ENCODE assay signal across 17 cellular contexts in genomic region chr22:47206819-47207218, GRCh38.
DNase-seq lines count a peak whose midpoint lies in the region; ATAC-seq, FAIRE-seq and TF ChIP-seq lines count a peak whose summit lies in the region.
"Had no signal": no experiment of that assay in that cellular context is flagged by ENCODE, and none has a peak within 500 bp of the region (broad histone marks: within the 10 kb centered on the region; RNA-seq: fewer than 3 reads in every experiment).

No MANE protein-coding gene starts in this region.

- DNase-seq in right atrium auricular region (ENCODE audit: low spot score) (peak; percentile 40), Right ventricle myocardium superior (no peak), esophagus muscularis mucosa (ENCODE audit: extremely low spot score) (peak; percentile 39), sigmoid colon (peak; percentile 52), NCI-H2081 (lab: John Stamatoyannopoulos, UW) (no peak), colonic mucosa (no peak), HTR-8/SVneo (ENCODE audit: insufficient read length, low spot score) (no peak)
- DNase-seq: CD4-positive, alpha-beta memory T cell; NCI-H1105; NCI-H2081 treated with DMSO at 0.1 percent for 48 hours; NCI-H446 treated with DMSO at 0.1 percent for 48 hours; SHP77 treated with DMSO at 0.1 percent for 48 hours had no signal

- ATAC-seq in Right ventricle myocardium superior (ENCODE audit: poor library complexity), result no peak
- ATAC-seq: K562 had no signal

- no peak for TF ChIP-seq CTCF in right atrium auricular region (IDR thresholded peaks at IDR 0.05)
- no peak for TF ChIP-seq CTCF in esophagus muscularis mucosa (IDR thresholded peaks at IDR 0.05)
- TF ChIP-seq CTCF in sigmoid colon (IDR thresholded peaks at IDR 0.05), result no peak
- TF ChIP-seq CTCF in colonic mucosa (IDR thresholded peaks at IDR 0.05), result no peak

- H3K9me3 ChIP-seq in right atrium auricular region, result no peaks in the 10 kb centered on the region
- no peaks in the 10 kb centered on the region for H3K9me3 ChIP-seq in esophagus muscularis mucosa
- no peaks in the 10 kb centered on the region for H3K9me3 ChIP-seq in sigmoid colon
- no peaks in the 10 kb centered on the region for H3K9me3 ChIP-seq in colonic mucosa
- H3K9me3 ChIP-seq: BLaER1 had no signal

- H3K27me3 ChIP-seq in right atrium auricular region (no peaks in the 10 kb centered on the region), esophagus muscularis mucosa (peaks cover 0 to 64% (median 0%) of the 10 kb centered on the region in 4 donors), sigmoid colon (peaks cover 0 to 24% (median 0%) of the 10 kb centered on the region in 3 donors), colonic mucosa (no peaks in the 10 kb centered on the region)
- H3K27me3 ChIP-seq: BLaER1 had no signal

- H3K27ac ChIP-seq in right atrium auricular region (no peak overlapping the region), esophagus muscularis mucosa (replicated peaks in 1 of 4) (no peak overlapping the region), sigmoid colon (no peak overlapping the region), colonic mucosa (no peak overlapping the region)
- H3K27ac ChIP-seq: BLaER1 had no signal

- 82% methylated on average over 4 of the region's 5 CpGs for WGBS in esophagus muscularis mucosa
- 42 to 88% methylated on average over 5 of the region's 5 CpGs for WGBS in sigmoid colon, 2 donors

- H3K36me3 ChIP-seq in right atrium auricular region (no peaks in the 10 kb centered on the region), esophagus muscularis mucosa (no peaks in the 10 kb centered on the region), sigmoid colon (no peaks in the 10 kb centered on the region), colonic mucosa (no peaks in the 10 kb centered on the region)
- H3K36me3 ChIP-seq: BLaER1 had no signal

- intact Hi-C loops in Right ventricle myocardium superior (cut with DNase I) (no loop called here), esophagus muscularis mucosa (cut with DNase I) (no loop called here), sigmoid colon (cut with DNase I) (no loop called here), colonic mucosa (cut with DNase I) (no loop called here)

- TF ChIP-seq POLR2A in esophagus muscularis mucosa (IDR thresholded peaks at IDR 0.05; ENCODE audit: low read depth) (no peak), sigmoid colon (IDR thresholded peaks at IDR 0.05) (no peak)

- FAIRE-seq in HTR-8/SVneo (lab: Jason Lieb, UNC), result no peak
- FAIRE-seq: GM12891, H54, K562, RCC 7860 had no signal

- TF ChIP-seq EP300 in esophagus muscularis mucosa (IDR thresholded peaks at IDR 0.05) (no peak), sigmoid colon (IDR thresholded peaks at IDR 0.05) (no peak)

- H3K9ac ChIP-seq in colonic mucosa (ENCODE audit: low read depth in 2 of 2, low read length in 2 of 2), result no peak overlapping the region
- H3K9ac ChIP-seq: BLaER1 had no signal

- no peak overlapping the region for H3K4me3 ChIP-seq in right atrium auricular region
- H3K4me3 ChIP-seq in esophagus muscularis mucosa, result no peak overlapping the region
- no peak overlapping the region for H3K4me3 ChIP-seq in sigmoid colon
- no peak overlapping the region for H3K4me3 ChIP-seq in colonic mucosa
- H3K4me3 ChIP-seq: BLaER1, K562 had no signal

- H3K4me1 ChIP-seq in right atrium auricular region, result no peaks in the 10 kb centered on the region
- no peaks in the 10 kb centered on the region for H3K4me1 ChIP-seq in esophagus muscularis mucosa
- H3K4me1 ChIP-seq in sigmoid colon, result no peaks in the 10 kb centered on the region
- H3K4me1 ChIP-seq in colonic mucosa, result no peaks in the 10 kb centered on the region
- H3K4me1 ChIP-seq: BLaER1 had no signal

Comparison
In these comparisons a context has a peak if more than half of its experiments do, and no peak if none do; other contexts are left out.
1. DNase-seq: peak in right atrium auricular region (single experiment), esophagus muscularis mucosa (single experiment) and sigmoid colon (single experiment); none in Right ventricle myocardium superior (single experiment), NCI-H2081 (0 of 2), colonic mucosa (single experiment) and HTR-8/SVneo (single experiment).